Comparison of ENCODE assay signal across 14 cellular contexts in the genomic region with DNA sequence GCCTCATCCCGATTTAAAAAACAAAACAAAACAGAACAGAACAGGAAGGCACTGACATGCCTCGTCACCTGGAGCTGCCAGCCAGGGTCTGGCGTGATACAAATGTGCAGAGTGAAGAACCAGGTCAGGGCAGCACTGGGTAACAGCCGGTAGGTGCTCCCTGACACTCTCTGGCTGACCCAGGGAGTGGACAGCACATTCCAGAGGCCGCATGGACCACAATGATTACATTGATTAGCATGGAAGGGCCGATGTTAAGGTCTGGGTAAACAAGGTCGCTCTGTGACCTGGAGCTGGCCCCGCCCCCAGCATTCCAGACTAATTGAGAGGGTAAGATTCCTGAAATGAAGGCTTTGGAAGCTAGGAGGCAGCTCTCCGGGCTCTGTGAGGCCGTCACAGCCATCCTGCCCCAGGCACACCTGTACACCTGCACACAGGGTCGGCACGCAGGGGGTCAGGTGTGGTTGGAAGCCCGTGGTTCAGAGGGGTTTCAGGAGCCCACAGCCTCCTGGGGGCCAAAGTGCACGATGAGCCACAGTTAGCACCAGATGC. TPM values are rescaled to one million over a fixed set of nuclear protein-coding genes. Genes with fewer than 3 reads are reported as not detected.
A peak's percentile ranks its signal among the peaks of the same experiment; 100 is the strongest.
DNase-seq lines count a peak whose midpoint lies in the region; ATAC-seq and TF ChIP-seq lines count a peak whose summit lies in the region.
"Had no signal": no experiment of that assay in that cellular context is flagged by ENCODE, and none has a peak within 500 bp of the region (broad histone marks: within the 10 kb centered on the region; RNA-seq: fewer than 3 reads in every experiment).

No MANE protein-coding gene starts in this region.

- no peak overlapping the region for H3K4me3 Mint-ChIP-seq in activated CD4-positive, alpha-beta T cell treated with anti-CD3 and anti-CD28 coated beads for 36 hours

- H3K9me3 ChIP-seq in liver (ENCODE audit: control insufficient read depth in 4 of 4, low read length in 3 of 4) = no peaks in the 10 kb centered on the region
- no peaks in the 10 kb centered on the region for H3K9me3 ChIP-seq in transverse colon
- H3K9me3 ChIP-seq: A549, ovary had no signal

- H3K27ac ChIP-seq in liver (ENCODE audit: low read depth in 1 of 2, low read length in 2 of 2) = peak overlapping the region; percentile 51 to 52
- peak overlapping the region; percentile 17 to 89 (median 86) for H3K27ac ChIP-seq in transverse colon
- H3K27ac ChIP-seq: A549, ovary had no signal

- peak overlapping the region; percentile 25 for H3K27ac Mint-ChIP-seq in activated CD4-positive, alpha-beta T cell treated with anti-CD3 and anti-CD28 coated beads for 36 hours

- no peaks in the 10 kb centered on the region for H3K9me3 Mint-ChIP-seq in activated CD4-positive, alpha-beta T cell treated with anti-CD3 and anti-CD28 coated beads for 36 hours (ENCODE audit: low read depth)

- DNase-seq in activated CD4-positive, alpha-beta T cell treated with anti-CD3 and anti-CD28 coated beads for 36 hours = no peak
- DNase-seq in activated CD4-positive, alpha-beta T cell treated with anti-CD3 and anti-CD28 coated beads for 4 hours = no peak
- DNase-seq in dermis microvascular lymphatic vessel endothelial cell (ENCODE audit: low read depth in 2 of 2) (peak; percentile 77 to 97), transverse colon (no peak), NCI-H226 (no peak)
- no peak for DNase-seq in stimulated activated CD4-positive, alpha-beta T cell treated with anti-CD3 and anti-CD28 coated beads, Interleukin-12 subunit alpha, Interleukin-12 subunit beta, amount 100 ng/mL, for 4 hours
- DNase-seq: activated CD4-positive, alpha-beta T cell treated with anti-CD3 and anti-CD28 coated beads for 1 hour; activated T-cell treated with anti-CD3 and anti-CD28 coated beads, Interleukin-2, amount 50 U/mL, for 48 hours; DND-41; NCI-H524 treated with DMSO at 0.1 percent for 48 hours; ovary had no signal

- H3K4me3 ChIP-seq in liver (ENCODE audit: low read depth in 1 of 3, low read length in 3 of 3) = no peak overlapping the region
- no peak overlapping the region for H3K4me3 ChIP-seq in transverse colon
- H3K4me3 ChIP-seq: A549, ovary had no signal

- peak in 1 of 2 donors; percentile 23 for TF ChIP-seq RAD21 in liver (IDR thresholded peaks at IDR 0.05)

- no peak overlapping the region for H3K9ac ChIP-seq in liver (ENCODE audit: low read depth in 1 of 2, low read length in 2 of 2)

- peaks cover 22% of the 10 kb centered on the region for H3K4me1 Mint-ChIP-seq in activated CD4-positive, alpha-beta T cell treated with anti-CD3 and anti-CD28 coated beads for 36 hours

- H3K4me1 ChIP-seq in liver (ENCODE audit: control insufficient read depth in 4 of 4, insufficient read depth in 4 of 4, low read length in 3 of 4) (peaks cover 44 to 76% (median 64%) of the 10 kb centered on the region in 4 donors), transverse colon (peaks cover 41 to 77% (median 67%) of the 10 kb centered on the region in 4 donors)

- H3K27me3 Mint-ChIP-seq in activated CD4-positive, alpha-beta T cell treated with anti-CD3 and anti-CD28 coated beads for 36 hours = no peaks in the 10 kb centered on the region

- CTCF ChIA-PET in activated CD4-positive, alpha-beta T cell treated with anti-CD3 and anti-CD28 coated beads for 36 hours (lab: Charles Lee) = interaction anchor here (0.6 to 1.5 kb wide), 4 partner anchors 11 to 808 kb away, joined by 3 to 4 read pairs (median 3); no protein-coding TSS in a partner anchor

- no peak for ATAC-seq in activated CD4-positive, alpha-beta T cell treated with anti-CD3 and anti-CD28 coated beads for 36 hours
- ATAC-seq in GM21825 (IDR thresholded peaks at IDR 0.05; ENCODE audit: unreplicated experiment) = no peak

- H3K36me3 ChIP-seq in liver (ENCODE audit: control insufficient read depth in 4 of 4, insufficient read depth in 3 of 4, low read depth in 1 of 4, low read length in 3 of 4) = peaks cover 0 to 3% (median 0%) of the 10 kb centered on the region in 4 donors
- H3K36me3 ChIP-seq in transverse colon = no peaks in the 10 kb centered on the region
- H3K36me3 ChIP-seq: ovary had no signal

- POLR2A ChIA-PET in activated CD4-positive, alpha-beta T cell treated with anti-CD3 and anti-CD28 coated beads for 36 hours (lab: Charles Lee) = no interaction called here

- in situ Hi-C loops in transverse colon (cut with MboI; ENCODE audit: low pct_ligation_motif_present in 1 of 4, low pct_unique_long_range_greater_than_20kb in 1 of 4, low sequenced_read_pairs in 3 of 4) = no loop called here

- TF ChIP-seq CTCF in liver (IDR thresholded peaks at IDR 0.05; ENCODE audit: low read depth, low read length, missing input control) = peak; percentile 35
- no peak for TF ChIP-seq CTCF in transverse colon (IDR thresholded peaks at IDR 0.05)

- TF ChIP-seq POLR2A in transverse colon (IDR thresholded peaks at IDR 0.05) = no peak

- intact Hi-C loops in activated CD4-positive, alpha-beta T cell treated with anti-CD3 and anti-CD28 coated beads for 36 hours (cut with DNase I, micrococcal nuclease) = no loop called here
- intact Hi-C loops in transverse colon (cut with DNase I; ENCODE audit: low total_unique reads) = no loop called here

- no peaks in the 10 kb centered on the region for H3K36me3 Mint-ChIP-seq in activated CD4-positive, alpha-beta T cell treated with anti-CD3 and anti-CD28 coated beads for 36 hours (ENCODE audit: low read depth)

- 43% methylated on average over 14 of the region's 14 CpGs for WGBS in liver
- WGBS in transverse colon (ENCODE audit: low coverage in 1 of 2), 2 donors = 48 to 68% methylated on average over 3 to 14 of the region's 14 CpGs

- H3K27me3 ChIP-seq in liver (ENCODE audit: control insufficient read depth in 4 of 4, insufficient read depth in 4 of 4, low read length in 3 of 4) (no peaks in the 10 kb centered on the region), transverse colon (no peaks in the 10 kb centered on the region)
- H3K27me3 ChIP-seq: ovary had no signal

- no peak for TF ChIP-seq EP300 in transverse colon (IDR thresholded peaks at IDR 0.05; ENCODE audit: low read depth)

TF ChIP-seq in liver, 16 proteins besides CTCF, POLR2A, EP300 and RAD21 (continues in another document):
- TF ChIP-seq FOXA2 (IDR thresholded peaks at IDR 0.05) = peak; percentile 75
- TF ChIP-seq, protein P1, sequence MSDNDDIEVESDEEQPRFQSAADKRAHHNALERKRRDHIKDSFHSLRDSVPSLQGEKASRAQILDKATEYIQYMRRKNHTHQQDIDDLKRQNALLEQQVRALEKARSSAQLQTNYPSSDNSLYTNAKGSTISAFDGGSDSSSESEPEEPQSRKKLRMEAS (IDR thresholded peaks at IDR 0.05) = no peak
- TF ChIP-seq YY1 (IDR thresholded peaks at IDR 0.05) = peak; percentile 24
- TF ChIP-seq, protein P2, sequence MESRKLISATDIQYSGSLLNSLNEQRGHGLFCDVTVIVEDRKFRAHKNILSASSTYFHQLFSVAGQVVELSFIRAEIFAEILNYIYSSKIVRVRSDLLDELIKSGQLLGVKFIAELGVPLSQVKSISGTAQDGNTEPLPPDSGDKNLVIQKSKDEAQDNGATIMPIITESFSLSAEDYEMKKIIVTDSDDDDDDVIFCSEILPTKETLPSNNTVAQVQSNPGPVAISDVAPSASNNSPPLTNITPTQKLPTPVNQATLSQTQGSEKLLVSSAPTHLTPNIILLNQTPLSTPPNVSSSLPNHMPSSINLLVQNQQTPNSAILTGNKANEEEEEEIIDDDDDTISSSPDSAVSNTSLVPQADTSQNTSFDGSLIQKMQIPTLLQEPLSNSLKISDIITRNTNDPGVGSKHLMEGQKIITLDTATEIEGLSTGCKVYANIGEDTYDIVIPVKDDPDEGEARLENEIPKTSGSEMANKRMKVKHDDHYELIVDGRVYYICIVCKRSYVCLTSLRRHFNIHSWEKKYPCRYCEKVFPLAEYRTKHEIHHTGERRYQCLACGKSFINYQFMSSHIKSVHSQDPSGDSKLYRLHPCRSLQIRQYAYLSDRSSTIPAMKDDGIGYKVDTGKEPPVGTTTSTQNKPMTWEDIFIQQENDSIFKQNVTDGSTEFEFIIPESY (IDR thresholded peaks at IDR 0.05) = no peak
- TF ChIP-seq EGR1 (IDR thresholded peaks at IDR 0.05; ENCODE audit: low read depth in 2 of 2) = no peak

RNA-seq across cellular contexts. Expression of a gene that starts 21.4 kb away (rescaled TPM):
- 100 to 1,000 TPM; 105 to 126 TPM for total RNA-seq in activated CD4-positive, alpha-beta T cell treated with anti-CD3 and anti-CD28 coated beads for 36 hours
- 238 and 422 TPM in 2 replicates for total RNA-seq in dermis microvascular lymphatic vessel endothelial cell
- 10 to 100 TPM; 59.7 to 74.7 TPM for total RNA-seq in liver
- 10 to 100 TPM; 15.3 to 58.7 TPM for polyA plus RNA-seq in liver
- total RNA-seq in transverse colon = 100 to 1,000 TPM; 133 to 546 (median 179) TPM

RNA-seq across cellular contexts. Expression of a gene that starts 40.0 kb away (rescaled TPM):
- 100 to 1,000 TPM; 136 to 182 TPM for total RNA-seq in activated CD4-positive, alpha-beta T cell treated with anti-CD3 and anti-CD28 coated beads for 36 hours
- total RNA-seq in dermis microvascular lymphatic vessel endothelial cell = 4.3 and 5.1 TPM in 2 replicates
- 10 to 100 TPM in 1 of 2 donors, under 1 TPM in 1; 0.08 to 37.6 TPM for total RNA-seq in liver
- polyA plus RNA-seq in liver = 1 to 10 TPM in 1 of 2 donors, under 1 TPM in 1; 0.11 to 1.8 TPM
- total RNA-seq in transverse colon = 10 to 100 TPM in 1 of 4 donors, 1 to 10 TPM in 2, not detected in 1; 3.8 to 12.5 (median 6.7) TPM

RNA-seq across cellular contexts. Expression of a gene that starts 48.1 kb away (rescaled TPM):
- 100 to 1,000 TPM; 105 to 179 TPM for total RNA-seq in activated CD4-positive, alpha-beta T cell treated with anti-CD3 and anti-CD28 coated beads for 36 hours
- 105 and 128 TPM in 2 replicates for total RNA-seq in dermis microvascular lymphatic vessel endothelial cell
- total RNA-seq in liver = 10 to 100 TPM; 27.9 to 35.5 TPM
- polyA plus RNA-seq in liver = 100 to 1,000 TPM; 153 to 160 TPM
- total RNA-seq in transverse colon = 100 to 1,000 TPM in 2 of 4 donors, 10 to 100 TPM in 2; 81.6 to 221 (median 149) TPM

RNA-seq across cellular contexts. Expression of a gene that starts 57.3 kb away (rescaled TPM):
- 10 to 100 TPM; 29.6 to 36.2 TPM for total RNA-seq in activated CD4-positive, alpha-beta T cell treated with anti-CD3 and anti-CD28 coated beads for 36 hours
- 10.8 and 12.8 TPM in 2 replicates for total RNA-seq in dermis microvascular lymphatic vessel endothelial cell
- 1 to 10 TPM; 7.0 to 8.5 TPM for total RNA-seq in liver
- 1 to 10 TPM; 7.2 to 7.7 TPM for polyA plus RNA-seq in liver
- 1 to 10 TPM in 3 of 4 donors, not detected in 1; 2.8 to 5.6 (median 4.2) TPM for total RNA-seq in transverse colon

RNA-seq across cellular contexts. Expression of a gene that starts 57.4 kb away (rescaled TPM):
- 10 to 100 TPM; 44.0 to 49.7 TPM for total RNA-seq in activated CD4-positive, alpha-beta T cell treated with anti-CD3 and anti-CD28 coated beads for 36 hours
- 9.1 and 13.0 TPM in 2 replicates for total RNA-seq in dermis microvascular lymphatic vessel endothelial cell
- total RNA-seq in liver = 1 to 10 TPM; 7.9 to 9.1 TPM
- polyA plus RNA-seq in liver = 1 to 10 TPM; 6.5 to 7.3 TPM
- total RNA-seq in transverse colon = 10 to 100 TPM; 10.3 to 15.3 (median 14.4) TPM

Comparison
In these comparisons a context has a peak if more than half of its experiments do, and no peak if none do; other contexts are left out.
1. DNase-seq: peak in dermis microvascular lymphatic vessel endothelial cell (2 of 2); none in activated CD4-positive, alpha-beta T cell treated with anti-CD3 and anti-CD28 coated beads for 36 hours (single experiment), activated CD4-positive, alpha-beta T cell treated with anti-CD3 and anti-CD28 coated beads for 4 hours (0 of 2), transverse colon (single experiment), stimulated activated CD4-positive, alpha-beta T cell treated with anti-CD3 and anti-CD28 coated beads, Interleukin-12 subunit alpha, Interleukin-12 subunit beta, amount 100 ng/mL, for 4 hours (single experiment) and NCI-H226 (single experiment).